ENCODE assay signal across 16 cellular contexts in genomic region chr2:230234845-230235244, GRCh38. TPM values are rescaled to one million over a fixed set of nuclear protein-coding genes. Genes with fewer than 3 reads are reported as not detected.
A peak's percentile ranks its signal among the peaks of the same experiment; 100 is the strongest.
DNase-seq lines count a peak whose midpoint lies in the region; ATAC-seq and TF ChIP-seq lines count a peak whose summit lies in the region.
"Had no signal": no experiment of that assay in that cellular context is flagged by ENCODE, and none has a peak within 500 bp of the region (broad histone marks: within the 10 kb centered on the region; RNA-seq: fewer than 3 reads in every experiment).

No MANE protein-coding gene starts in this region.

- TF ChIP-seq CTCF in SK-N-SH (IDR thresholded peaks at IDR 0.05), result no peak
- TF ChIP-seq CTCF in OCI-LY3 (IDR thresholded peaks at IDR 0.05; ENCODE audit: low read depth, low read length), result no peak
- no peak for TF ChIP-seq CTCF in heart left ventricle (IDR thresholded peaks at IDR 0.05)

- H3K27ac Mint-ChIP-seq in naive B cell, result peak overlapping the region in 5 of 6 donors; percentile 31 to 81 (median 71)

- DNase-seq in SK-N-SH (no peak), naive B cell (no peak), HEK293T (ENCODE audit: extremely low spot score) (no peak), heart left ventricle (no peak), GM19240 (ENCODE audit: insufficient read length, low spot score) (no peak)
- DNase-seq: activated CD8-positive, alpha-beta memory T cell treated with anti-CD3 and anti-CD28 coated beads for 24 hours; erythroblast; KBM-7; kidney; NCI-H524 had no signal

- peaks cover 31 to 68% (median 63%) of the 10 kb centered on the region in 3 donors for H3K4me1 Mint-ChIP-seq in naive B cell

- H3K27me3 Mint-ChIP-seq in naive B cell, result no peaks in the 10 kb centered on the region

- TF ChIP-seq RAD21 in SK-N-SH (IDR thresholded peaks at IDR 0.05; ENCODE audit: low read length), result no peak

- H3K9ac ChIP-seq in SK-N-SH (no peak overlapping the region), OCI-LY3 (ENCODE audit: low read length) (peak overlapping the region; percentile 56; the same call in 1 of the 2 replicates)

- CTCF ChIA-PET in SK-N-SH (lab: Yijun Ruan, JAX) (no interaction called here), HEK293T (lab: Yijun Ruan, JAX) (no interaction called here)

- H3K27ac ChIP-seq in SK-N-SH (ENCODE audit: low read depth in 2 of 2, low read length in 1 of 2) (no peak overlapping the region), OCI-LY3 (ENCODE audit: low read length) (peak overlapping the region; percentile 90), heart left ventricle (no peak overlapping the region)
- H3K27ac ChIP-seq: 22Rv1, neutrophil had no signal

- H4K20me1 ChIP-seq in SK-N-SH (ENCODE audit: insufficient read depth) (no peaks in the 10 kb centered on the region), OCI-LY3 (ENCODE audit: insufficient read depth, low read length) (peaks cover 89% of the 10 kb centered on the region)

- H3K4me3 ChIP-seq in SK-N-SH (ENCODE audit: low read depth in 2 of 2, low read length in 1 of 2) (no peak overlapping the region), OCI-LY3 (ENCODE audit: low read length) (peak overlapping the region; percentile 61), heart left ventricle (no peak overlapping the region)

- POLR2A ChIA-PET in SK-N-SH (lab: Yijun Ruan, JAX), result no interaction called here
- POLR2A ChIA-PET in HEK293T (lab: Yijun Ruan, JAX), result no interaction called here

- H3K79me2 ChIP-seq in SK-N-SH (ENCODE audit: insufficient read depth), result no peaks in the 10 kb centered on the region
- H3K79me2 ChIP-seq in OCI-LY3 (ENCODE audit: low read length), result peaks cover 96% of the 10 kb centered on the region

- 32% methylated on average over 3 of the region's 3 CpGs for WGBS in SK-N-SH (ENCODE audit: low lambda C conversion rate)
- WGBS in heart left ventricle, 4 donors, result 80 to 90% (median 86%) methylated on average over 3 of the region's 3 CpGs

- TF ChIP-seq EP300 in SK-N-SH (IDR thresholded peaks at IDR 0.05; ENCODE audit: borderline replicate concordance in 1 of 2, low read depth in 1 of 2, low read length in 1 of 2), result no peak

- peaks cover 5 to 19% (median 15%) of the 10 kb centered on the region in 7 donors for H3K9me3 Mint-ChIP-seq in naive B cell

- H3K9me2 ChIP-seq in SK-N-SH, result no peaks in the 10 kb centered on the region

- no peaks in the 10 kb centered on the region for H3F3A ChIP-seq in SK-N-SH (replicated peaks; ENCODE audit: insufficient read depth)

- no peak for TF ChIP-seq POLR2A in heart left ventricle (IDR thresholded peaks at IDR 0.05)

- H3K4me2 ChIP-seq in SK-N-SH (peak overlapping the region; percentile 26; the same call in 1 of the 2 replicates), OCI-LY3 (ENCODE audit: low read length) (peak overlapping the region; percentile 70)

- no peaks in the 10 kb centered on the region; the same call in 1 of the 2 replicates for H3K27me3 ChIP-seq in SK-N-SH (ENCODE audit: insufficient read depth)
- H3K27me3 ChIP-seq in OCI-LY3 (ENCODE audit: low read depth, low read length), result no peaks in the 10 kb centered on the region
- no peaks in the 10 kb centered on the region for H3K27me3 ChIP-seq in heart left ventricle
- H3K27me3 ChIP-seq: neutrophil had no signal

- no peak; the same call in 2 of the 3 replicates for ATAC-seq in SK-N-SH treated with all-trans-retinoic acid at 6 μM for 48 hours
- ATAC-seq in GM21723 (IDR thresholded peaks at IDR 0.05; ENCODE audit: unreplicated experiment), result peak; percentile 54
- no peak for ATAC-seq in naive B cell (ENCODE audit: low read depth in 2 of 2)
- no peak for ATAC-seq in heart left ventricle

- peaks cover 5% of the 10 kb centered on the region; the same call in 1 of the 2 replicates for H3K9me3 ChIP-seq in SK-N-SH
- peaks cover 13% of the 10 kb centered on the region; the same call in 1 of the 2 replicates for H3K9me3 ChIP-seq in OCI-LY3 (ENCODE audit: insufficient read depth, low read length)
- peaks cover 0 to 21% (median 11%) of the 10 kb centered on the region in 12 donors for H3K9me3 ChIP-seq in heart left ventricle
- H3K9me3 ChIP-seq: neutrophil had no signal

- peaks cover 0 to 6% of the 10 kb centered on the region in 2 experiments for H3K36me3 ChIP-seq in SK-N-SH (replicated peaks in 1 of 2; ENCODE audit: control insufficient read depth in 1 of 2, insufficient read depth in 2 of 2, low read length in 1 of 2)
- H3K36me3 ChIP-seq in OCI-LY3 (replicated peaks; ENCODE audit: low read depth, low read length), result peaks cover 62% of the 10 kb centered on the region
- H3K36me3 ChIP-seq in heart left ventricle, result no peaks in the 10 kb centered on the region

- intact Hi-C loops in heart left ventricle (cut with DNase I), result no loop called here

- H2AFZ ChIP-seq in SK-N-SH (ENCODE audit: low read depth) (peak overlapping the region; percentile 85), OCI-LY3 (ENCODE audit: low read depth, low read length) (no peak overlapping the region)

- peaks cover 37 to 55% of the 10 kb centered on the region in 2 donors for H3K36me3 Mint-ChIP-seq in naive B cell

- H3K4me1 ChIP-seq in SK-N-SH (ENCODE audit: control insufficient read depth in 1 of 2, insufficient read depth in 2 of 2, low read depth in 1 of 2, low read length in 1 of 2), result no peaks in the 10 kb centered on the region
- peaks cover 42% of the 10 kb centered on the region for H3K4me1 ChIP-seq in OCI-LY3 (ENCODE audit: low read length)
- H3K4me1 ChIP-seq in heart left ventricle, result peaks cover 0 to 3% (median 0%) of the 10 kb centered on the region in 12 donors

- peak overlapping the region in 1 of 8 donors; percentile 55 for H3K4me3 Mint-ChIP-seq in naive B cell

TF ChIP-seq in SK-N-SH, 30 proteins besides CTCF, POLR2A, EP300 and RAD21 (continues in another document):
- TF ChIP-seq MXI1 (IDR thresholded peaks at IDR 0.05; ENCODE audit: low read depth, low read length) (no peak), EZH2phosphoT487 (IDR thresholded peaks at IDR 0.05; ENCODE audit: borderline replicate concordance, low read depth) (no peak), IRF3 (IDR thresholded peaks at IDR 0.05; ENCODE audit: low read depth, low read length) (no peak), NRF1 (IDR thresholded peaks at IDR 0.05; ENCODE audit: low read depth, low read length) (no peak)

TF ChIP-seq in SK-N-SH treated with all-trans-retinoic acid at 6 μM for 48 hours, 23 proteins besides CTCF, POLR2A, EP300 and RAD21 (continues in another document):
- no peak for TF ChIP-seq ZFP30 (CRISPR knock-in tag; IDR thresholded peaks at IDR 0.05)
- no peak for TF ChIP-seq ESRRG (CRISPR knock-in tag; IDR thresholded peaks at IDR 0.05)
- no peak for TF ChIP-seq ARNTL (CRISPR knock-in tag; IDR thresholded peaks at IDR 0.05; ENCODE audit: borderline replicate concordance, low read depth)
- no peak for TF ChIP-seq CSRNP3 (CRISPR knock-in tag; IDR thresholded peaks at IDR 0.05)
- TF ChIP-seq TOX (CRISPR knock-in tag; IDR thresholded peaks at IDR 0.05; ENCODE audit: borderline replicate concordance), result no peak
- TF ChIP-seq ZNF70 (CRISPR knock-in tag; IDR thresholded peaks at IDR 0.05), result no peak
- no peak for TF ChIP-seq OSR1 (CRISPR knock-in tag; IDR thresholded peaks at IDR 0.05)
- no peak for TF ChIP-seq PPARA (CRISPR knock-in tag; IDR thresholded peaks at IDR 0.05; ENCODE audit: borderline replicate concordance)

TF ChIP-seq in HEK293T, 16 proteins besides CTCF, POLR2A, EP300 and RAD21:
- no peak for TF ChIP-seq HDGF (IDR thresholded peaks at IDR 0.05; ENCODE audit: borderline replicate concordance)
- TF ChIP-seq ELF4 (IDR thresholded peaks at IDR 0.05), result no peak
- no peak for TF ChIP-seq L3MBTL2 (conservative IDR thresholded peaks at IDR 0.05)
- TF ChIP-seq NFRKB (IDR thresholded peaks at IDR 0.05), result no peak
- TF ChIP-seq BHLHE40 (IDR thresholded peaks at IDR 0.05; ENCODE audit: borderline replicate concordance), result no peak
- no peak for TF ChIP-seq LEF1 (IDR thresholded peaks at IDR 0.05; ENCODE audit: borderline replicate concordance)
TF ChIP-seq in HEK293T: peak in this region for 0.

RNA-seq across cellular contexts. Expression of gene SP140, which starts 9.3 kb away (rescaled TPM):
- polyA plus RNA-seq in SK-N-SH (2012; rRNA removed) (0.71 and 0.75 TPM in 2 replicates), naive B cell (ENCODE audit: low read depth in 6 of 6) (10 to 100 TPM; 65.4 to 95.3 (median 76.7) TPM), heart left ventricle (under 1 TPM; 0.46 to 0.69 TPM)
- 0.30 and 0.57 TPM in 2 replicates for polyA plus RNA-seq in SK-N-SH (2012; cell fraction: cytosol; rRNA removed)
- polyA plus RNA-seq in SK-N-SH (2012; cell fraction: nucleus; rRNA removed), result 1.9 and 3.0 TPM in 2 replicates
- total RNA-seq in heart left ventricle, result 1 to 10 TPM in 3 of 9 donors, under 1 TPM in 6; 0.46 to 9.6 (median 0.62) TPM
- total RNA-seq: bronchial epithelial cell had no signal

RNA-seq across cellular contexts. Expression of gene SP110, which starts 15.1 kb away (rescaled TPM):
- polyA plus RNA-seq in SK-N-SH (2012; rRNA removed), result 7.0 and 10.4 TPM in 2 replicates
- polyA plus RNA-seq in SK-N-SH (2012; cell fraction: cytosol; rRNA removed), result 8.5 and 10.9 TPM in 2 replicates
- 13.7 and 16.0 TPM in 2 replicates for polyA plus RNA-seq in SK-N-SH (2012; cell fraction: nucleus; rRNA removed)
- polyA plus RNA-seq in naive B cell (ENCODE audit: low read depth in 6 of 6), result 100 to 1,000 TPM; 136 to 237 (median 203) TPM
- 10 to 100 TPM in 5 of 9 donors, 1 to 10 TPM in 4; 7.1 to 44.7 (median 10.7) TPM for total RNA-seq in heart left ventricle
- 1 to 10 TPM; 7.1 to 8.3 TPM for polyA plus RNA-seq in heart left ventricle

Comparison
In these comparisons a context has a peak if more than half of its experiments do, and no peak if none do; other contexts are left out.
1. RNA of gene SP140, which starts 9.3 kb away (polyA plus RNA-seq): 65.4 to 95.3 TPM in naive B cell; 0.30 to 3.0 TPM in SK-N-SH and 0.46 to 0.69 TPM in heart left ventricle; every median in the first group is over 10 times any median in the second.
2. RNA of gene SP110, which starts 15.1 kb away (polyA plus RNA-seq): 136 to 237 TPM in naive B cell; 7.0 to 16.0 TPM in SK-N-SH and 7.1 to 8.3 TPM in heart left ventricle; every median in the first group is over 4 times any median in the second.